Comparison of ENCODE assay signal across 10 cellular contexts in genomic region chr11:102666331-102666957, GRCh38. TPM values are rescaled to one million over a fixed set of nuclear protein-coding genes. Genes with fewer than 3 reads are reported as not detected.
DNase-seq lines count a peak whose midpoint lies in the region; ATAC-seq, FAIRE-seq and TF ChIP-seq lines count a peak whose summit lies in the region.
"Had no signal": no experiment of that assay in that cellular context is flagged by ENCODE, and none has a peak within 500 bp of the region (broad histone marks: within the 10 kb centered on the region; RNA-seq: fewer than 3 reads in every experiment).

No MANE protein-coding gene starts in this region.

- no peak overlapping the region for H3K27ac ChIP-seq in C4-2B

- ATAC-seq in HG03039 (IDR thresholded peaks at IDR 0.05; ENCODE audit: unreplicated experiment): peak; percentile 47
- ATAC-seq in GM21390 (IDR thresholded peaks at IDR 0.05; ENCODE audit: unreplicated experiment): no peak

- no peak overlapping the region for H3K4me3 ChIP-seq in GM12865 (ENCODE audit: low read depth, low read length)

- H3K4me3 Mint-ChIP-seq in MCF 10A (ENCODE audit: unreplicated experiment): no peak overlapping the region

- H3K9me3 Mint-ChIP-seq in MCF 10A (ENCODE audit: unreplicated experiment): no peaks in the 10 kb centered on the region

- no peak for FAIRE-seq in urothelium cell line (lab: Jason Lieb, UNC)

- DNase-seq in GM12865 (ENCODE audit: low read depth) (peak; percentile 44), NCI-H526 treated with DMSO at 0.1 percent for 48 hours (lab: John Stamatoyannopoulos, UW) (peak; percentile 76), MCF 10A (ENCODE audit: unreplicated experiment) (peak; percentile 63), left kidney (ENCODE audit: low read depth, low spot score) (peak; percentile 74), urothelium cell line (ENCODE audit: low spot score) (peak; percentile 63)

- peak; percentile 94 for TF ChIP-seq CTCF in C4-2B (conservative IDR thresholded peaks at IDR 0.05)
- TF ChIP-seq CTCF in GM12865 (IDR thresholded peaks at IDR 0.05; ENCODE audit: insufficient read depth, low read depth, low read length, missing control alignments): peak; percentile 80
- peak; percentile 89 for TF ChIP-seq CTCF in MCF 10A (IDR thresholded peaks at IDR 0.05; ENCODE audit: unreplicated experiment)

- intact Hi-C loops in MCF 10A (cut with micrococcal nuclease): loop anchor here (1.0 to 5.0 kb wide), 6 partner anchors 54 to 374 kb away; no protein-coding TSS in a partner anchor

- CTCF ChIA-PET in MCF 10A (lab: Yijun Ruan, JAX): interaction anchor here (0.7 to 4.5 kb wide), 40 partner anchors 9 to 1392 kb away, joined by 3 to 60 read pairs (median 6); partner anchors contain the start of gene MMP20

- POLR2A ChIA-PET in MCF 10A (lab: Yijun Ruan, JAX): interaction anchor here (0.6 to 1.6 kb wide), 7 partner anchors 11 to 325 kb away, joined by 3 to 6 read pairs (median 4); no protein-coding TSS in a partner anchor

- H3K4me1 Mint-ChIP-seq in MCF 10A (ENCODE audit: insufficient read depth, unreplicated experiment): no peaks in the 10 kb centered on the region

- H3K36me3 Mint-ChIP-seq in MCF 10A (ENCODE audit: insufficient read depth, unreplicated experiment): no peaks in the 10 kb centered on the region

- H3K27ac Mint-ChIP-seq in MCF 10A (ENCODE audit: low read depth, unreplicated experiment): no peak overlapping the region

- no TSS peak for BruUV-seq in MCF 10A (replicated peaks; lab: Mats Ljungman, UMichigan)

- H3K27me3 Mint-ChIP-seq in MCF 10A (ENCODE audit: insufficient read depth, unreplicated experiment): no peaks in the 10 kb centered on the region

RNA-seq across cellular contexts. Expression of gene MMP27, which starts 39.1 kb away (rescaled TPM):
- not detected in 2 replicates for total RNA-seq in MCF 10A (2022)
- total RNA-seq: pulmonary artery endothelial cell; T-helper 2 cell treated with Interferon-gamma antibody and Interleukin-4, amounts not matched to agents 100 ng/mL and 5 ng/mL, for 36 hours had no signal

RNA-seq across cellular contexts. Expression of gene MMP20, which starts 41.3 kb away (rescaled TPM):
- total RNA-seq in MCF 10A (2022): not detected in 2 replicates
- total RNA-seq: pulmonary artery endothelial cell; T-helper 2 cell treated with Interferon-gamma antibody and Interleukin-4, amounts not matched to agents 100 ng/mL and 5 ng/mL, for 36 hours had no signal

RNA-seq across cellular contexts. Expression of gene MMP8, which starts 58.3 kb away (rescaled TPM):
- total RNA-seq in MCF 10A (2022): 0.12 TPM in 1 of 2 replicates, not detected in the other
- total RNA-seq: pulmonary artery endothelial cell; T-helper 2 cell treated with Interferon-gamma antibody and Interleukin-4, amounts not matched to agents 100 ng/mL and 5 ng/mL, for 36 hours had no signal
